ENCODE assay signal across 9 cellular contexts in the genomic region with DNA sequence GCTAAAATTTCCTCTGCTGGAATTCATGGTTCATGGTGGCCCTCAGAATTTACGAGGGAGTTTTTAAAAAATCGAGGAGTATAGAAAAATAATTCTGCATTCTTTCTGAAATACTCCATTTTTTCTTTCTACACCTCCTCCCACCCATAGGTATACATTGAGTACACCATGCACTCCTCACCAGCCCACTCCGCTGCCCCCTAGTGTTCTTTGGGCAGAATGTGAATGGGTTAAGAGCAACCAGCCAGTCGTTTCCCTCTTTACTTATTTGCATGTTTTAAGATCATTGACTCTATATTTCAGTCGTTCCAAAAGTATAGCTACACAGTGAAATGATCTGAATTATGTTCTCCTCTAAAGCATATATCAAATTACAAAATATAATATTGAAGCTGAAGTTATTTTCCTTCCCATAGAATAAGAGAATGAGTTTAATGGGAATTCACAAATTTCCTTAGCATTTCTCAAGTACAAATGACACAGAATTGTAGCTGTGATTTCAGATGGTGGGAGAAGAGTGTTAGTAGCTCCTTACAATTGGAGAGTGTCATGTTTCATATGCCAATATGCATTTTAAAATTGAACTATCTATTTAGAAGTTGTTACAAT.
DNase-seq lines count a peak whose midpoint lies in the region; ATAC-seq and TF ChIP-seq lines count a peak whose summit lies in the region.
"Had no signal": no experiment of that assay in that cellular context is flagged by ENCODE, and none has a peak within 500 bp of the region (broad histone marks: within the 10 kb centered on the region; RNA-seq: fewer than 3 reads in every experiment).

No MANE protein-coding gene starts in this region.

- H3K27me3 Mint-ChIP-seq in activated T-helper 2 cell treated with anti-CD3 and anti-CD28 coated beads, Interferon-gamma antibody, Interleukin-2, Interleukin-4, amounts not matched to agents 10 μg/mL and 5 μg/mL and 100 μg/mL, durations not matched to agents 14 hours and 24 hours and 36 hours (ENCODE audit: low read depth): no peaks in the 10 kb centered on the region

- no peak overlapping the region for H3K4me3 Mint-ChIP-seq in activated T-helper 2 cell treated with anti-CD3 and anti-CD28 coated beads, Interferon-gamma antibody, Interleukin-2, Interleukin-4, amounts not matched to agents 10 μg/mL and 5 μg/mL and 100 μg/mL, durations not matched to agents 14 hours and 24 hours and 36 hours (ENCODE audit: low read depth)
- H3K4me3 Mint-ChIP-seq: nephron had no signal

- H3K36me3 Mint-ChIP-seq in activated T-helper 2 cell treated with anti-CD3 and anti-CD28 coated beads, Interferon-gamma antibody, Interleukin-2, Interleukin-4, amounts not matched to agents 10 μg/mL and 5 μg/mL and 100 μg/mL, durations not matched to agents 14 hours and 24 hours and 36 hours (ENCODE audit: low read depth): no peaks in the 10 kb centered on the region

- DNase-seq in NCI-H1436 (lab: John Stamatoyannopoulos, UW) (peak; percentile 20), NCI-H1436 treated with DMSO at 0.1 percent for 48 hours (lab: John Stamatoyannopoulos, UW) (no peak), NCI-H460 (ENCODE audit: extremely low read depth, low read depth) (peak; percentile 48), choroid plexus epithelial cell (ENCODE audit: low read depth) (peak; percentile 41), pons (ENCODE audit: low spot score) (peak; percentile 8)
- DNase-seq in stimulated activated CD4-positive, alpha-beta T cell treated with anti-CD3 and anti-CD28 coated beads, Interleukin-4, amount 100 ng/mL, for 1 hour: no peak
- DNase-seq in activated T-helper 2 cell treated with anti-CD3 and anti-CD28 coated beads, Interferon-gamma antibody, Interleukin-2, Interleukin-4, amounts not matched to agents 10 μg/mL and 5 μg/mL and 100 μg/mL, durations not matched to agents 14 hours and 24 hours and 36 hours (ENCODE audit: low spot score): no peak

- ATAC-seq in HG02678 (IDR thresholded peaks at IDR 0.05; ENCODE audit: unreplicated experiment): peak; percentile 75

- H3K4me1 Mint-ChIP-seq in activated T-helper 2 cell treated with anti-CD3 and anti-CD28 coated beads, Interferon-gamma antibody, Interleukin-2, Interleukin-4, amounts not matched to agents 10 μg/mL and 5 μg/mL and 100 μg/mL, durations not matched to agents 14 hours and 24 hours and 36 hours (ENCODE audit: low read depth): no peaks in the 10 kb centered on the region
- H3K4me1 Mint-ChIP-seq: nephron had no signal

- no peak overlapping the region for H3K27ac Mint-ChIP-seq in activated T-helper 2 cell treated with anti-CD3 and anti-CD28 coated beads, Interferon-gamma antibody, Interleukin-2, Interleukin-4, amounts not matched to agents 10 μg/mL and 5 μg/mL and 100 μg/mL, durations not matched to agents 14 hours and 24 hours and 36 hours
- H3K27ac Mint-ChIP-seq: nephron had no signal

- no peaks in the 10 kb centered on the region for H3K9me3 Mint-ChIP-seq in activated T-helper 2 cell treated with anti-CD3 and anti-CD28 coated beads, Interferon-gamma antibody, Interleukin-2, Interleukin-4, amounts not matched to agents 10 μg/mL and 5 μg/mL and 100 μg/mL, durations not matched to agents 14 hours and 24 hours and 36 hours
- H3K9me3 Mint-ChIP-seq: nephron had no signal

- intact Hi-C loops in activated T-helper 2 cell treated with anti-CD3 and anti-CD28 coated beads, Interferon-gamma antibody, Interleukin-2, Interleukin-4, amounts not matched to agents 10 μg/mL and 5 μg/mL and 100 μg/mL, durations not matched to agents 14 hours and 24 hours and 36 hours (cut with micrococcal nuclease): no loop called here

- H3K4me3 ChIP-seq in choroid plexus epithelial cell (ENCODE audit: low read depth, low read length): no peak overlapping the region

- TF ChIP-seq CTCF in choroid plexus epithelial cell (conservative IDR thresholded peaks at IDR 0.05; ENCODE audit: low read depth, low read length): peak; percentile 71

Comparison
In these comparisons a context has a peak if more than half of its experiments do, and no peak if none do; other contexts are left out.
1. DNase-seq: peak in NCI-H1436 (single experiment), NCI-H460 (single experiment), choroid plexus epithelial cell (single experiment) and pons (single experiment); none in NCI-H1436 treated with DMSO at 0.1 percent for 48 hours (single experiment), stimulated activated CD4-positive, alpha-beta T cell treated with anti-CD3 and anti-CD28 coated beads, Interleukin-4, amount 100 ng/mL, for 1 hour (single experiment) and activated T-helper 2 cell treated with anti-CD3 and anti-CD28 coated beads, Interferon-gamma antibody, Interleukin-2, Interleukin-4, amounts not matched to agents 10 μg/mL and 5 μg/mL and 100 μg/mL, durations not matched to agents 14 hours and 24 hours and 36 hours (single experiment).